Comparison of ENCODE assay signal across 8 cellular contexts in genomic region chr17:50956750-50957523, GRCh38.
DNase-seq lines count a peak whose midpoint lies in the region; ATAC-seq, FAIRE-seq and TF ChIP-seq lines count a peak whose summit lies in the region.

No MANE protein-coding gene starts in this region.

- H3K4me3 Mint-ChIP-seq in activated naive CD8-positive, alpha-beta T cell = no peak overlapping the region

- peak overlapping the region; percentile 64 for H3K27ac Mint-ChIP-seq in activated naive CD8-positive, alpha-beta T cell

- peak; percentile 82 for ATAC-seq in SK-N-SH treated with all-trans-retinoic acid at 6 μM for 48 hours
- peak; percentile 70 to 74 for ATAC-seq in left cardiac atrium
- ATAC-seq in sciatic nerve = peak; percentile 74
- ATAC-seq in GM21619 (IDR thresholded peaks at IDR 0.05; ENCODE audit: unreplicated experiment) = no peak

- H3K27me3 Mint-ChIP-seq in activated naive CD8-positive, alpha-beta T cell = no peaks in the 10 kb centered on the region

- no peaks in the 10 kb centered on the region for H3K9me3 Mint-ChIP-seq in activated naive CD8-positive, alpha-beta T cell (ENCODE audit: low read depth)

- DNase-seq in A172 (ENCODE audit: low spot score) = peak; percentile 58
- peak; percentile 52 for DNase-seq in GM18507 (ENCODE audit: extremely low spot score, insufficient read length, low read depth)
- peak; percentile 38 for DNase-seq in MV-4-11 (lab: John Stamatoyannopoulos, UW)
- peak; percentile 70 for DNase-seq in left cardiac atrium
- DNase-seq in sciatic nerve (ENCODE audit: low spot score) = peak; percentile 81

- intact Hi-C loops in left cardiac atrium (cut with DNase I) (loop anchor here (10.0 kb wide), 2 partner anchors 172 to 412 kb away; partner anchors contain the start of gene SPATA20 (in 1 of the 2)), sciatic nerve (cut with DNase I) (loop anchor here (10.0 kb wide), 1 partner anchor 172 kb away; no protein-coding TSS in a partner anchor)

- peak; percentile 76 for FAIRE-seq in GM18507 (lab: Jason Lieb, UNC)

- peaks cover 4% of the 10 kb centered on the region for H3K4me1 Mint-ChIP-seq in activated naive CD8-positive, alpha-beta T cell (ENCODE audit: low read depth)

- H3K36me3 Mint-ChIP-seq in activated naive CD8-positive, alpha-beta T cell = no peaks in the 10 kb centered on the region

TF ChIP-seq in SK-N-SH treated with all-trans-retinoic acid at 6 μM for 48 hours, 23 proteins besides CTCF, POLR2A, EP300 and RAD21:
- no peak for TF ChIP-seq ZNF8 (CRISPR knock-in tag; IDR thresholded peaks at IDR 0.05)
- TF ChIP-seq ZNF565 (CRISPR knock-in tag; conservative IDR thresholded peaks at IDR 0.05; ENCODE audit: low read depth) = no peak
- no peak for TF ChIP-seq POU6F1 (CRISPR knock-in tag; IDR thresholded peaks at IDR 0.05; ENCODE audit: borderline replicate concordance, low read depth)
- TF ChIP-seq ZFP3 (CRISPR knock-in tag; IDR thresholded peaks at IDR 0.05) = no peak
- TF ChIP-seq RARB (CRISPR knock-in tag; IDR thresholded peaks at IDR 0.05) = no peak
- TF ChIP-seq CREB5 (CRISPR knock-in tag; IDR thresholded peaks at IDR 0.05; ENCODE audit: low read depth) = no peak
- TF ChIP-seq TOX (CRISPR knock-in tag; IDR thresholded peaks at IDR 0.05; ENCODE audit: borderline replicate concordance) = no peak
- no peak for TF ChIP-seq SNAI2 (CRISPR knock-in tag; IDR thresholded peaks at IDR 0.05)
- TF ChIP-seq ZFP30 (CRISPR knock-in tag; IDR thresholded peaks at IDR 0.05) = no peak
- TF ChIP-seq OSR1 (CRISPR knock-in tag; IDR thresholded peaks at IDR 0.05) = no peak
- no peak for TF ChIP-seq BACH2 (CRISPR knock-in tag; IDR thresholded peaks at IDR 0.05; ENCODE audit: borderline replicate concordance)
- no peak for TF ChIP-seq PATZ1 (CRISPR knock-in tag; IDR thresholded peaks at IDR 0.05; ENCODE audit: borderline replicate concordance)
- no peak for TF ChIP-seq GLIS3 (CRISPR knock-in tag; IDR thresholded peaks at IDR 0.05)
- TF ChIP-seq ZNF70 (CRISPR knock-in tag; IDR thresholded peaks at IDR 0.05) = no peak
- no peak for TF ChIP-seq TCF4 (CRISPR knock-in tag; IDR thresholded peaks at IDR 0.05; ENCODE audit: borderline replicate concordance)
- TF ChIP-seq CSRNP3 (CRISPR knock-in tag; IDR thresholded peaks at IDR 0.05) = no peak
- no peak for TF ChIP-seq ARNTL (CRISPR knock-in tag; IDR thresholded peaks at IDR 0.05; ENCODE audit: borderline replicate concordance, low read depth)
- TF ChIP-seq ESRRG (CRISPR knock-in tag; IDR thresholded peaks at IDR 0.05) = no peak
- no peak for TF ChIP-seq PPARA (CRISPR knock-in tag; IDR thresholded peaks at IDR 0.05; ENCODE audit: borderline replicate concordance)
